ENCODE assay signal across 8 cellular contexts in the genomic region with DNA sequence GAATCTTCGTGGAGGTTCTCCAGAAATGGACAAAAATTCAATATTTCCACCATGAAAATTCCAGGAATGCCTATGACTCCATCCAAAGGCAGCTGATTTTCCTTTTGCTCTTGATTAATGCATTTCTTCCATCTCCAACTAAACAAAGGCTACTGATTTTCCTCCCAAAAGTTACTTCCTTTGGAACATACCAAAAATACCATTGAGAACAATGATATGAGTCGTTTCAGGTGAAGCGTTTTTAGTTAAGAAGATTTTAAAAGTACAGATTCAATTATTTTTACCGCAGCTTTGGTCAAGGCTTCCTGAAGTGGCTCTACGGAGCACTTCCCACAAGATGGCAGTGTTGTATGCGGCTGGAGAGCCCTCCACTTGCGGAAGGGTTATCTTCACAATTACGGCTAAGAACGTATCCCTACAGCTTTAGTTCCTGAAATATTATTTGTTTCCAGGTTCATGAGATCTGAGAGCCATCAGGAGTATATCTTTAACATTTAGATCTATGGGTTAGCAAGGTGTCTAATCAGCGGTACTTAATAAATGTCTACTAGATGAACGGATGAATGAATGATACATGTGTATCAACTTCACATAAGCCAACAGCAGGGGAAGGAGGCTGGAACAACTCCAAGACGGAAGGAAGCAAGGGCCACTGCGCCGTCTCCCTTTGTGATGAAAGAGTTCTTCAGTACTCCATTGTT. TPM values are rescaled to one million over a fixed set of nuclear protein-coding genes. Genes with fewer than 3 reads are reported as not detected.
DNase-seq lines count a peak whose midpoint lies in the region; ATAC-seq, FAIRE-seq and TF ChIP-seq lines count a peak whose summit lies in the region.

No MANE protein-coding gene starts in this region.

- no peaks in the 10 kb centered on the region for H3K36me3 Mint-ChIP-seq in WTC11

- H3K27me3 ChIP-seq in H1 (replicated peaks in 1 of 4; ENCODE audit: control insufficient read depth in 3 of 4, extremely low read depth in 1 of 4, insufficient read depth in 3 of 4, low read length in 3 of 4) = no peaks in the 10 kb centered on the region

- no peak overlapping the region for H2BK120ac ChIP-seq in H1 (replicated peaks; ENCODE audit: low read depth, low read length)

- H3K36me3 ChIP-seq in H1 (ENCODE audit: control insufficient read depth in 2 of 4, insufficient read depth in 4 of 4, low read length in 3 of 4) = no peaks in the 10 kb centered on the region

- H3K4ac ChIP-seq in H1 (replicated peaks; ENCODE audit: insufficient read length, low read depth, low read length) = no peak overlapping the region

- H3K9ac ChIP-seq in H1 (replicated peaks in 1 of 4; ENCODE audit: extremely low read depth in 1 of 4, low read depth in 3 of 4, low read length in 3 of 4) = no peak overlapping the region

- no peak overlapping the region for H3K14ac ChIP-seq in H1 (ENCODE audit: insufficient read length)

- DNase-seq in AG04449 (ENCODE audit: low read depth, low spot score) (peak; percentile 41), GM12864 (ENCODE audit: low read depth) (peak; percentile 8), NCI-H1694 treated with DMSO at 0.1 percent for 48 hours (lab: John Stamatoyannopoulos, UW) (peak; percentile 44), WTC11 (ENCODE audit: low spot score) (peak; percentile 64), H1 (ENCODE audit: low read depth in 1 of 2, low spot score in 2 of 2) (peak; percentile 33 to 61), lung microvascular endothelial cell (ENCODE audit: low read depth in 2 of 2) (peak; percentile 70 to 71)
- peak; percentile 6 for DNase-seq in stimulated activated CD8-positive, alpha-beta memory T cell treated with anti-CD3 and anti-CD28 coated beads, Interleukin-4, amount 100 ng/mL, for 24 hours (ENCODE audit: low read depth)

- TF ChIP-seq CTCF in AG04449 (IDR thresholded peaks at IDR 0.05; ENCODE audit: insufficient read depth, low read length, missing control alignments) (peak; percentile 75), GM12864 (IDR thresholded peaks at IDR 0.05; ENCODE audit: low read depth, low read length, missing control alignments) (peak; percentile 77), WTC11 (IDR thresholded peaks at IDR 0.05) (peak; percentile 51; the same call in 1 of the 2 replicates), H1 (IDR thresholded peaks at IDR 0.05; ENCODE audit: control extremely low read depth in 1 of 3, insufficient read depth in 1 of 3, low read depth in 1 of 3, low read length in 3 of 3) (peak; percentile 70 to 80 (median 80))

- no peaks in the 10 kb centered on the region for H3K79me1 ChIP-seq in H1 (ENCODE audit: low read depth, low read length)

- TF ChIP-seq EP300 in H1 (IDR thresholded peaks at IDR 0.05; ENCODE audit: borderline replicate concordance in 1 of 2, low read depth in 2 of 2, low read length in 2 of 2) = no peak

- POLR2A ChIA-PET in AG04449 (lab: Yijun Ruan, JAX) (interaction anchor here (0.6 to 1.6 kb wide), 4 partner anchors 10 to 493 kb away, joined by 3 to 16 read pairs (median 6); a partner anchor contains a TSS), WTC11 (lab: Charles Lee) (no interaction called here), H1 (lab: Charles Lee; ENCODE audit: partially characterized antibody) (interaction anchor here (0.6 to 1.3 kb wide), 3 partner anchors 109 to 1810 kb away, joined by 3 read pairs; no protein-coding TSS in a partner anchor)

- H3K4me3 ChIP-seq in AG04449 (ENCODE audit: low read depth, low read length) = peak overlapping the region; percentile 21; the same call in 1 of the 2 replicates
- no peak overlapping the region for H3K4me3 ChIP-seq in GM12864 (ENCODE audit: low read depth, low read length)
- H3K4me3 ChIP-seq in H1 (ENCODE audit: extremely low read depth in 1 of 4, insufficient read depth in 2 of 4, low read depth in 3 of 4, low read length in 4 of 4) = peak overlapping the region in 1 of 4 experiments; percentile 42; a peak in 1 of 8 replicates

- H3K27ac Mint-ChIP-seq in WTC11 = no peak overlapping the region

- H4K20me1 ChIP-seq in H1 (replicated peaks in 1 of 2; ENCODE audit: control insufficient read depth in 1 of 2, insufficient read depth in 2 of 2, low read length in 2 of 2) = no peaks in the 10 kb centered on the region

- H3K4me2 ChIP-seq in H1 (ENCODE audit: insufficient read depth in 1 of 2, low read depth in 2 of 2, low read length in 2 of 2) = 0 out of 4 replicates have a peak overlapping the region, but pooled peaks of 1 of the 2 experiments have one; percentile 16

- ATAC-seq in WTC11 = peak; percentile 83
- no peak for ATAC-seq in GM19463 (IDR thresholded peaks at IDR 0.05; ENCODE audit: unreplicated experiment)

- no peak overlapping the region for H2BK12ac ChIP-seq in H1 (ENCODE audit: low read depth, low read length)

- H2AFZ ChIP-seq in H1 (ENCODE audit: low read length) = peak overlapping the region; percentile 98

- H3K18ac ChIP-seq in H1 (ENCODE audit: extremely low read depth, low read length) = no peak overlapping the region

- H4K91ac ChIP-seq in H1 (replicated peaks; ENCODE audit: insufficient read length, low read length) = no peak overlapping the region

- no peaks in the 10 kb centered on the region for H3K23me2 ChIP-seq in H1 (ENCODE audit: low read depth, low read length)

- H3K9me3 ChIP-seq in H1 (ENCODE audit: insufficient read depth in 2 of 2, low read depth in 1 of 2, low read length in 1 of 2) = no peaks in the 10 kb centered on the region

- no peak overlapping the region for H2AK5ac ChIP-seq in H1 (ENCODE audit: low read depth, low read length)

- TF ChIP-seq RAD21 in H1 (IDR thresholded peaks at IDR 0.05 in 1 of 2, conservative IDR thresholded peaks at IDR 0.05 in 1 of 2; ENCODE audit: low read depth in 2 of 2, low read length in 2 of 2) = peak; percentile 89 to 90

- CTCF ChIA-PET in AG04449 (lab: Yijun Ruan, JAX) = interaction anchor here (0.7 to 7.9 kb wide), 44 partner anchors 8 to 1062 kb away, joined by 3 to 648 read pairs (median 4); a partner anchor contains a TSS
- CTCF ChIA-PET in WTC11 (lab: Charles Lee) = interaction anchor here (0.5 to 8.5 kb wide), 50 partner anchors 9 to 1062 kb away, joined by 3 to 358 read pairs (median 4); a partner anchor contains a TSS
- CTCF ChIA-PET in H1 (lab: Charles Lee; ENCODE audit: partially characterized antibody) = interaction anchor here (0.5 to 13.1 kb wide), 47 partner anchors 8 to 903 kb away, joined by 3 to 243 read pairs (median 4); no protein-coding TSS in a partner anchor

- H3K56ac ChIP-seq in H1 (replicated peaks; ENCODE audit: insufficient read length, low read depth, low read length) = no peak overlapping the region

- TF ChIP-seq POLR2A in H1 (IDR thresholded peaks at IDR 0.05; ENCODE audit: control extremely low read depth in 1 of 2, low read depth in 2 of 2, low read length in 2 of 2) = no peak

- peaks cover 3 to 14% (median 6%) of the 10 kb centered on the region in 4 experiments; a peak in 5 of 7 replicates for H3K4me1 ChIP-seq in H1 (replicated peaks in 1 of 4; ENCODE audit: control insufficient read depth in 3 of 4, insufficient read depth in 4 of 4, low read length in 3 of 4)

- no peaks in the 10 kb centered on the region for H3K9me3 Mint-ChIP-seq in WTC11

- H3K27ac ChIP-seq in H1 (ENCODE audit: low read depth, low read length) = no peak overlapping the region

- WGBS in H1 (ENCODE audit: extremely low coverage in 1 of 2, insufficient coverage in 1 of 2, insufficient read length in 1 of 2, insufficient replicate concordance in 2 of 2, low coverage in 1 of 2, low lambda C conversion rate in 2 of 2, missing lambda C conversion rate in 1 of 2), 2 experiments = 30% methylated on average over 14 of the region's 14 CpGs; no CpG with 5 or more reads in 1 of the 2 experiments

- H2BK20ac ChIP-seq in H1 (ENCODE audit: low read length) = no peak overlapping the region

- H3K4me3 Mint-ChIP-seq in WTC11 = peak overlapping the region; percentile 48

- H4K8ac ChIP-seq in H1 (ENCODE audit: extremely low read depth, insufficient read depth, low read length) = no peak overlapping the region

- H3K27me3 Mint-ChIP-seq in WTC11 (ENCODE audit: low read depth) = no peaks in the 10 kb centered on the region; the same call in 1 of the 2 replicates

- peaks cover 20% of the 10 kb centered on the region for H3K4me1 Mint-ChIP-seq in WTC11

- FAIRE-seq in H1 (lab: Jason Lieb, UNC) = peak; percentile 92

- H4K5ac ChIP-seq in H1 (ENCODE audit: insufficient read length, low read depth, low read length) = no peak overlapping the region

- no peak overlapping the region for H2BK15ac ChIP-seq in H1 (ENCODE audit: low read length)

- H2BK5ac ChIP-seq in H1 (ENCODE audit: low read depth, low read length) = no peak overlapping the region

- H3K79me2 ChIP-seq in H1 (ENCODE audit: control insufficient read depth in 1 of 2, insufficient read depth in 2 of 2, low read length in 2 of 2) = no peaks in the 10 kb centered on the region

- H3K23ac ChIP-seq in H1 (ENCODE audit: insufficient read length) = no peak overlapping the region

RNA-seq across cellular contexts. Expression of a gene that starts 35.9 kb away (rescaled TPM):
- total RNA-seq in WTC11 (2021) (9.7 to 10.5 TPM (median 10.0 TPM) in 3 replicates), lung microvascular endothelial cell (7.0 and 11.7 TPM in 2 replicates)
- 13.7 and 13.9 TPM in 2 replicates for total RNA-seq in H1 (2021; fragmentation: NEBNext Ultra II Directional; extraction: Animal tissue kit (Norgen Biotek cat#: 25700))
- polyA plus RNA-seq in H1 (2011; rRNA removed) = 5.0 and 6.4 TPM in 2 replicates
- polyA plus RNA-seq in H1 (2011; cell fraction: cytosol; rRNA removed) = 6.4 TPM
- polyA plus RNA-seq in H1 (2011; cell fraction: nucleus; rRNA removed) = 5.1 TPM
- polyA plus RNA-seq in H1 (2012, experiment 1 of 2) = 5.5 to 8.2 TPM (median 7.1 TPM) in 4 replicates
- 4.5 TPM for polyA plus RNA-seq in H1 (2012, experiment 2 of 2)
- polyA plus RNA-seq in H1 (2013, experiment 1 of 2) = 10.8 TPM
- 12.0 TPM for polyA plus RNA-seq in H1 (2013, experiment 2 of 2)
- 14.4 and 15.2 TPM in 2 replicates for polyA minus RNA-seq in H1 (2011; rRNA and poly(A)+ RNA removed)
- 6.8 TPM for polyA minus RNA-seq in H1 (2011; cell fraction: cytosol; rRNA and poly(A)+ RNA removed)
- 11.0 TPM for polyA minus RNA-seq in H1 (2011; cell fraction: nucleus; rRNA and poly(A)+ RNA removed)

RNA-seq across cellular contexts. Expression of a gene that starts 48.5 kb away (rescaled TPM):
- total RNA-seq in WTC11 (2021) (0.21 to 0.37 TPM (median 0.35 TPM) in 3 replicates), lung microvascular endothelial cell (0.22 and 0.40 TPM in 2 replicates)
- 1.1 TPM in 1 of 2 replicates, not detected in the other for total RNA-seq in H1 (2021; fragmentation: NEBNext Ultra II Directional; extraction: Animal tissue kit (Norgen Biotek cat#: 25700))
- 0.15 and 0.31 TPM in 2 replicates for polyA plus RNA-seq in H1 (2011; rRNA removed)
- 0.26 TPM for polyA plus RNA-seq in H1 (2011; cell fraction: cytosol; rRNA removed)
- 0.07 TPM for polyA plus RNA-seq in H1 (2011; cell fraction: nucleus; rRNA removed)
- 0.46 TPM in 1 of 4 replicates, not detected in the others for polyA plus RNA-seq in H1 (2012, experiment 1 of 2)
- polyA plus RNA-seq in H1 (2012, experiment 2 of 2) = not detected
- not detected for polyA plus RNA-seq in H1 (2013, experiment 1 of 2)
- not detected for polyA plus RNA-seq in H1 (2013, experiment 2 of 2)
- polyA minus RNA-seq in H1 (2011; rRNA and poly(A)+ RNA removed) = 0.44 and 1.6 TPM in 2 replicates
- not detected for polyA minus RNA-seq in H1 (2011; cell fraction: cytosol; rRNA and poly(A)+ RNA removed)
- 2.8 TPM for polyA minus RNA-seq in H1 (2011; cell fraction: nucleus; rRNA and poly(A)+ RNA removed)

RNA-seq across cellular contexts. Expression of a gene that starts 48.6 kb away (rescaled TPM):
- total RNA-seq in WTC11 (2021) = 0.11 to 0.27 TPM in 2 of 3 replicates, not detected in the other
- total RNA-seq in H1 (2021; fragmentation: NEBNext Ultra II Directional; extraction: Animal tissue kit (Norgen Biotek cat#: 25700)) = not detected in 2 replicates
- 0.11 TPM in 1 of 2 replicates, not detected in the other for polyA plus RNA-seq in H1 (2011; rRNA removed)
- polyA plus RNA-seq in H1 (2011; cell fraction: cytosol; rRNA removed) = 0.26 TPM
- not detected for polyA plus RNA-seq in H1 (2011; cell fraction: nucleus; rRNA removed)
- polyA plus RNA-seq in H1 (2012, experiment 1 of 2) = 0.40 to 0.44 TPM in 2 of 4 replicates, not detected in the others
- not detected for polyA plus RNA-seq in H1 (2012, experiment 2 of 2)
- not detected for polyA plus RNA-seq in H1 (2013, experiment 1 of 2)
- polyA plus RNA-seq in H1 (2013, experiment 2 of 2) = not detected
- 0.17 TPM in 1 of 2 replicates, not detected in the other for polyA minus RNA-seq in H1 (2011; rRNA and poly(A)+ RNA removed)
- polyA minus RNA-seq in H1 (2011; cell fraction: cytosol; rRNA and poly(A)+ RNA removed) = not detected
- not detected for polyA minus RNA-seq in H1 (2011; cell fraction: nucleus; rRNA and poly(A)+ RNA removed)
- total RNA-seq in lung microvascular endothelial cell = 2.4 and 7.7 TPM in 2 replicates

Comparison
In these comparisons a context has a peak if more than half of its experiments do, and no peak if none do; other contexts are left out.
1. DNase-seq: peak in every context shown above with its lines; median percentile 70 in lung microvascular endothelial cell; 64 in WTC11; 47 in H1; 44 in NCI-H1694 treated with DMSO at 0.1 percent for 48 hours; 41 in AG04449; 8 in GM12864; 6 in stimulated activated CD8-positive, alpha-beta memory T cell treated with anti-CD3 and anti-CD28 coated beads, Interleukin-4, amount 100 ng/mL, for 24 hours.